13 cellular contexts compared by ENCODE assay signal in genomic region chr17:67461228-67461780, GRCh38.
DNase-seq lines count a peak whose midpoint lies in the region; ATAC-seq lines count a peak whose summit lies in the region.
"Had no signal": no experiment of that assay in that cellular context is flagged by ENCODE, and none has a peak within 500 bp of the region (broad histone marks: within the 10 kb centered on the region; RNA-seq: fewer than 3 reads in every experiment).

No MANE protein-coding gene starts in this region.

- H3K4me1 Mint-ChIP-seq in central memory CD8-positive, alpha-beta T cell: peaks cover 72% of the 10 kb centered on the region

- H3K4me3 Mint-ChIP-seq in central memory CD8-positive, alpha-beta T cell: no peak overlapping the region
- H3K4me3 Mint-ChIP-seq: nephron had no signal

- H3K36me3 Mint-ChIP-seq in central memory CD8-positive, alpha-beta T cell (ENCODE audit: insufficient read depth): peaks cover 8% of the 10 kb centered on the region

- peak; percentile 46 for DNase-seq in stimulated activated CD4-positive, alpha-beta T cell treated with anti-CD3 and anti-CD28 coated beads, Interleukin-4, amount 100 ng/mL, for 24 hours
- no peak for DNase-seq in stimulated activated CD4-positive, alpha-beta T cell treated with anti-CD3 and anti-CD28 coated beads, Interleukin-12 subunit alpha, Interleukin-12 subunit beta, amount 100 ng/mL, for 4 hours
- DNase-seq in activated T-cell treated with anti-CD3 and anti-CD28 coated beads, Interleukin-2, amount 50 U/mL, for 1 hour: peak; percentile 22
- DNase-seq in central memory CD8-positive, alpha-beta T cell (ENCODE audit: low spot score in 2 of 2): no peak
- DNase-seq in NCI-H2107 treated with DMSO at 0.1 percent for 48 hours (lab: John Stamatoyannopoulos, UW; ENCODE audit: unreplicated experiment) (no peak), retina (no peak), GM19238 (ENCODE audit: insufficient read length, low spot score) (no peak)
- DNase-seq: COR-L47, erythroblast, gastrocnemius medialis, NCI-H1417 treated with DMSO at 0.1 percent for 48 hours, NCI-H526 had no signal

- H3K27me3 Mint-ChIP-seq in central memory CD8-positive, alpha-beta T cell: no peaks in the 10 kb centered on the region

- H3K9me3 Mint-ChIP-seq in central memory CD8-positive, alpha-beta T cell: peaks cover 7% of the 10 kb centered on the region

- H3K27ac Mint-ChIP-seq in central memory CD8-positive, alpha-beta T cell (ENCODE audit: low read depth): peak overlapping the region; percentile 71
- H3K27ac Mint-ChIP-seq: nephron had no signal

- no peak for ATAC-seq in central memory CD8-positive, alpha-beta T cell (replicated peaks; ENCODE audit: extremely low read depth, poor library complexity, severe bottlenecking)
- ATAC-seq: gastrocnemius medialis had no signal

Comparison
In these comparisons a context has a peak if more than half of its experiments do, and no peak if none do; other contexts are left out.
1. DNase-seq: peak in stimulated activated CD4-positive, alpha-beta T cell treated with anti-CD3 and anti-CD28 coated beads, Interleukin-4, amount 100 ng/mL, for 24 hours (single experiment) and activated T-cell treated with anti-CD3 and anti-CD28 coated beads, Interleukin-2, amount 50 U/mL, for 1 hour (single experiment); none in stimulated activated CD4-positive, alpha-beta T cell treated with anti-CD3 and anti-CD28 coated beads, Interleukin-12 subunit alpha, Interleukin-12 subunit beta, amount 100 ng/mL, for 4 hours (single experiment), central memory CD8-positive, alpha-beta T cell (0 of 2), NCI-H2107 treated with DMSO at 0.1 percent for 48 hours (single experiment), retina (single experiment) and GM19238 (single experiment).